ENCODE assay signal across 21 cellular contexts in the genomic region with DNA sequence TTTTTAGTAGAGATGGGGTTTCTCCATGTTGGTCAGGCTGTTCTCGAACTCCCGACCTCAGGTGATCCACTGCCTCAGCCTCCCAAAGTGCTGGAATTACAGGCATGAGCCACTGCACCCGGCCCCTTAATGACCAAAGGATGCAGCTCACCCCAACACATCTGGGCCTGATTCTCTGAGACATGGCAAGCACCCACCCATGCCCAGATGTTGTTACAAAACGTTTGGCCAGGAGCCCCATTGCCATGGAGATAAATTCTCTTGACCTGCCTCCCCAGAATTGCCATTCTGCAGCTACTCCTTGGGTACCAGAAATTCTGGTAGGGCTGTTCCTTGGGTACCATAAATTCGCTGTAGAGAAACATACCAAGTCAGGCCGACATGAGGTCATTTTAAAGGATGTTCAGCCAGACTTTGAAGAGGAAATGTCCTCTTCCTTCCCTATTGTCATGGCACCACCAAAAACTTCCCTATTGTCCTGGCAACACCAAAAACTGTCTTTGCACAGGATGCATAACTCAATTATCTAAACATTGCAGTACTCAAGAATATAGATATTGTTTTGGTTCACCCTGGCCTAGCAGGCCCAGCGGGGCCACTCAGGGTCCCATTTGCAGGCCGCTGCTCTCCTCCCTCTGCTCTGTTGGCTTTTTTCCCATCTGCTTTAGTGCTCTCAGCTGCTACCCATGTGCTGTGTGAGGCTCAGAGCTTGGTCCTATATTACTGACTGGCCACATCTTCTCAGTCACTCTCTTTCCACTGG.
"Had no signal": no experiment of that assay in that cellular context is flagged by ENCODE, and none has a peak within 500 bp of the region (broad histone marks: within the 10 kb centered on the region; RNA-seq: fewer than 3 reads in every experiment).

No MANE protein-coding gene starts in this region.

- DNase-seq: activated CD4-positive, alpha-beta T cell treated with anti-CD3 and anti-CD28 coated beads, Interleukin-2, amount 10 ng/mL, durations not matched to agents 7 days and 5 days; activated CD8-positive, alpha-beta memory T cell treated with anti-CD3 and anti-CD28 coated beads for 24 hours; activated CD8-positive, alpha-beta memory T cell treated with anti-CD3 and anti-CD28 coated beads, Interleukin-2, amount 50 U/mL, for 48 hours; activated effector memory CD4-positive, alpha-beta T cell treated with anti-CD3 and anti-CD28 coated beads, Interleukin-2, amount 50 U/mL, for 16 hours; activated naive CD4-positive, alpha-beta T cell treated with anti-CD3 and anti-CD28 coated beads, Interleukin-2, amount 50 U/mL, for 16 hours; activated T-cell treated with anti-CD3 and anti-CD28 coated beads, Interleukin-2, amount 50 U/mL, for 48 hours; colonic mucosa; esophagus squamous epithelium; foreskin melanocyte; hypothalamus; islet precursor cell; left colon; midbrain; retina; stimulated activated CD4-positive, alpha-beta T cell treated with anti-CD3 and anti-CD28 coated beads, Interleukin-12 subunit alpha, Interleukin-12 subunit beta, amount 100 ng/mL, for 4 hours; stimulated activated CD4-positive, alpha-beta T cell treated with anti-CD3 and anti-CD28 coated beads, Interleukin-1b, Interleukin-23, amount 100 ng/mL, for 48 hours; stimulated activated CD8-positive, alpha-beta memory T cell treated with anti-CD3 and anti-CD28 coated beads, Interleukin-4, amount 100 ng/mL, for 48 hours; stimulated activated naive CD4-positive, alpha-beta T cell; upper lobe of right lung had no signal

- H3K27ac ChIP-seq: ascending aorta, colonic mucosa, esophagus squamous epithelium, upper lobe of right lung had no signal

- H3K4me1 ChIP-seq: ascending aorta, colonic mucosa, esophagus squamous epithelium, upper lobe of right lung had no signal

- H3K27me3 ChIP-seq: ascending aorta, colonic mucosa, esophagus squamous epithelium, upper lobe of right lung had no signal

- H3K36me3 ChIP-seq: ascending aorta, colonic mucosa had no signal

- H3K4me3 ChIP-seq: ascending aorta, colonic mucosa, esophagus squamous epithelium, lung, upper lobe of right lung had no signal

- H3K9me3 ChIP-seq: ascending aorta, colonic mucosa, esophagus squamous epithelium, upper lobe of right lung had no signal
